In genomic region chr3:117989982-117990381, GRCh38 we compare ENCODE assay signal across 30 cellular contexts.
"Had no signal": no experiment of that assay in that cellular context is flagged by ENCODE, and none has a peak within 500 bp of the region (broad histone marks: within the 10 kb centered on the region; RNA-seq: fewer than 3 reads in every experiment).

No MANE protein-coding gene starts in this region.

- DNase-seq: activated CD4-positive, alpha-beta memory T cell treated with anti-CD3 and anti-CD28 coated beads, Interleukin-2, amount 10 ng/mL, durations not matched to agents 7 days and 5 days; activated CD4-positive, alpha-beta T cell treated with anti-CD3 and anti-CD28 coated beads for 1 hour; activated CD4-positive, alpha-beta T cell treated with anti-CD3 and anti-CD28 coated beads for 4 hours; activated CD4-positive, alpha-beta T cell treated with anti-CD3 and anti-CD28 coated beads, Interleukin-2, amount 10 ng/mL, durations not matched to agents 7 days and 5 days; activated CD4-positive, alpha-beta T cell treated with anti-CD3 and anti-CD28 coated beads, Interleukin-2, amount 50 U/mL, for 4 hours; activated CD8-positive, alpha-beta memory T cell treated with anti-CD3 and anti-CD28 coated beads, Interleukin-2, amount 50 U/mL, for 48 hours; activated gamma-delta T cell treated with Interleukin-2 at 50 U/mL for 16 hours; activated naive CD4-positive, alpha-beta T cell treated with anti-CD3 and anti-CD28 coated beads, Interleukin-2, amount 50 U/mL, for 16 hours; activated naive CD4-positive, alpha-beta T cell treated with Interleukin-2 at 50 U/mL for 16 hours; activated T-cell treated with anti-CD3 and anti-CD28 coated beads for 4 hours; activated T-cell treated with anti-CD3 and anti-CD28 coated beads, Interleukin-2, amount 50 U/mL, for 24 hours; activated T-cell treated with anti-CD3 and anti-CD28 coated beads, Interleukin-2, amount 50 U/mL, for 72 hours; amygdala; aorta; body of pancreas; central memory CD4-positive, alpha-beta T cell; cerebellar nuclear complex; colonic mucosa; effector CD8-positive, alpha-beta T cell; erythroblast; foreskin keratinocyte; gastrocnemius medialis; glutamatergic neuron; heart left ventricle; T-helper 2 cell had no signal

- ATAC-seq: activated T-cell treated with anti-CD3 and anti-CD28 coated beads, Interleukin-2, amount 50 U/mL, for 72 hours; body of pancreas; foreskin keratinocyte; gastrocnemius medialis; heart left ventricle; WTC11 had no signal

- H3K27ac ChIP-seq: body of pancreas, cardiac muscle cell, colonic mucosa, esophagus muscularis mucosa, foreskin keratinocyte, gastrocnemius medialis, heart left ventricle, VCaP had no signal

- H3K9me3 ChIP-seq: body of pancreas, colonic mucosa, esophagus muscularis mucosa, gastrocnemius medialis, heart left ventricle had no signal

- H3K4me3 ChIP-seq: body of pancreas, cardiac muscle cell, colonic mucosa, esophagus muscularis mucosa, gastrocnemius medialis, heart left ventricle had no signal

- H3K36me3 Mint-ChIP-seq: activated naive CD8-positive, alpha-beta T cell; WTC11 had no signal

- H3K36me3 ChIP-seq: cardiac muscle cell, colonic mucosa, esophagus muscularis mucosa, gastrocnemius medialis, heart left ventricle had no signal

- H3K9me3 Mint-ChIP-seq: activated CD4-positive, alpha-beta memory T cell treated with anti-CD3 and anti-CD28 coated beads, Interleukin-2, amount 10 ng/mL, durations not matched to agents 7 days and 5 days; activated CD4-positive, alpha-beta T cell treated with anti-CD3 and anti-CD28 coated beads, Interleukin-2, amount 10 ng/mL, durations not matched to agents 7 days and 5 days; WTC11 had no signal

- H3K4me3 Mint-ChIP-seq: activated CD4-positive, alpha-beta memory T cell treated with anti-CD3 and anti-CD28 coated beads, Interleukin-2, amount 10 ng/mL, durations not matched to agents 7 days and 5 days; activated CD4-positive, alpha-beta T cell treated with anti-CD3 and anti-CD28 coated beads, Interleukin-2, amount 10 ng/mL, durations not matched to agents 7 days and 5 days; activated naive CD8-positive, alpha-beta T cell; activated T-cell treated with anti-CD3 and anti-CD28 coated beads, Interleukin-2, amount 50 U/mL, for 24 hours; activated T-cell treated with anti-CD3 and anti-CD28 coated beads, Interleukin-2, amount 50 U/mL, for 72 hours; WTC11 had no signal

- H3K27ac Mint-ChIP-seq: activated CD4-positive, alpha-beta memory T cell treated with anti-CD3 and anti-CD28 coated beads, Interleukin-2, amount 10 ng/mL, durations not matched to agents 7 days and 5 days; activated CD4-positive, alpha-beta T cell treated with anti-CD3 and anti-CD28 coated beads, Interleukin-2, amount 10 ng/mL, durations not matched to agents 7 days and 5 days; activated naive CD8-positive, alpha-beta T cell; activated T-cell treated with anti-CD3 and anti-CD28 coated beads, Interleukin-2, amount 50 U/mL, for 24 hours; activated T-cell treated with anti-CD3 and anti-CD28 coated beads, Interleukin-2, amount 50 U/mL, for 72 hours; WTC11 had no signal

- H3K4me1 ChIP-seq: colonic mucosa, esophagus muscularis mucosa, foreskin keratinocyte, gastrocnemius medialis, heart left ventricle had no signal

- H3K27me3 Mint-ChIP-seq: activated CD4-positive, alpha-beta memory T cell treated with anti-CD3 and anti-CD28 coated beads, Interleukin-2, amount 10 ng/mL, durations not matched to agents 7 days and 5 days; activated CD4-positive, alpha-beta T cell treated with anti-CD3 and anti-CD28 coated beads, Interleukin-2, amount 10 ng/mL, durations not matched to agents 7 days and 5 days; activated naive CD8-positive, alpha-beta T cell had no signal

- H3K4me1 Mint-ChIP-seq: activated CD4-positive, alpha-beta memory T cell treated with anti-CD3 and anti-CD28 coated beads, Interleukin-2, amount 10 ng/mL, durations not matched to agents 7 days and 5 days; activated CD4-positive, alpha-beta T cell treated with anti-CD3 and anti-CD28 coated beads, Interleukin-2, amount 10 ng/mL, durations not matched to agents 7 days and 5 days; WTC11 had no signal

- H3K27me3 ChIP-seq: body of pancreas had no signal
